ENCODE assay signal across 18 cellular contexts in genomic region chr2:207251022-207251421, GRCh38.
DNase-seq lines count a peak whose midpoint lies in the region; ATAC-seq, FAIRE-seq and TF ChIP-seq lines count a peak whose summit lies in the region.
"Had no signal": no experiment of that assay in that cellular context is flagged by ENCODE, and none has a peak within 500 bp of the region (broad histone marks: within the 10 kb centered on the region; RNA-seq: fewer than 3 reads in every experiment).

No MANE protein-coding gene starts in this region.

- H3K4me3 ChIP-seq in ACC112 (ENCODE audit: low read depth, low read length), result no peak overlapping the region
- H3K4me3 ChIP-seq in astrocyte (ENCODE audit: insufficient read depth, low read depth, low read length), result no peak overlapping the region
- H3K4me3 ChIP-seq: PC-9 had no signal

- H3K4me3 Mint-ChIP-seq in HFFc6 (no peak overlapping the region), astrocyte (ENCODE audit: unreplicated experiment) (no peak overlapping the region), glutamatergic neuron (ENCODE audit: unreplicated experiment) (no peak overlapping the region)
- H3K4me3 Mint-ChIP-seq: CD4-positive, CD25-positive, alpha-beta regulatory T cell had no signal

- H3K9ac ChIP-seq in astrocyte (ENCODE audit: low read length), result peak overlapping the region; percentile 21

- DNase-seq in HFFc6, result no peak
- DNase-seq in astrocyte (ENCODE audit: low read depth), result no peak
- DNase-seq in glutamatergic neuron, result no peak
- DNase-seq: ACHN; CD4-positive, CD25-positive, alpha-beta regulatory T cell; H7; MM.1S; NCI-H1105 treated with DMSO at 0.1 percent for 48 hours; NCI-H187; NCI-H774; PC-9 had no signal

- no peaks in the 10 kb centered on the region for H3K9me3 ChIP-seq in astrocyte (ENCODE audit: insufficient read depth, low read depth, low read length)

- H3K79me2 ChIP-seq in ACC112 (ENCODE audit: control insufficient read depth, insufficient read depth, low read length, unreplicated experiment) (no peaks in the 10 kb centered on the region), astrocyte (ENCODE audit: insufficient read depth, low read length) (no peaks in the 10 kb centered on the region)

- H3K4me1 Mint-ChIP-seq in HFFc6 (ENCODE audit: low read depth) (peaks cover 85% of the 10 kb centered on the region), astrocyte (ENCODE audit: low read depth, unreplicated experiment) (peaks cover 64% of the 10 kb centered on the region), glutamatergic neuron (ENCODE audit: low read depth, unreplicated experiment) (peaks cover 56% of the 10 kb centered on the region)

- ATAC-seq in GM18505 (IDR thresholded peaks at IDR 0.05; ENCODE audit: unreplicated experiment) (no peak), GM21526 (IDR thresholded peaks at IDR 0.05; ENCODE audit: low FRiP score, unreplicated experiment) (no peak), HG03378 (IDR thresholded peaks at IDR 0.05; ENCODE audit: unreplicated experiment) (no peak), HG02610 (IDR thresholded peaks at IDR 0.05; ENCODE audit: unreplicated experiment) (no peak)

- no peak for TF ChIP-seq CTCF in HFFc6 (IDR thresholded peaks at IDR 0.05)
- TF ChIP-seq CTCF in astrocyte (IDR thresholded peaks at IDR 0.05; ENCODE audit: insufficient read depth, low read depth, low read length), result no peak
- TF ChIP-seq CTCF in glutamatergic neuron (IDR thresholded peaks at IDR 0.05; ENCODE audit: partially characterized antibody, unreplicated experiment), result no peak

- FAIRE-seq in astrocyte (lab: Jason Lieb, UNC), result no peak
- FAIRE-seq: GM12892, HTR-8/SVneo had no signal

- no peaks in the 10 kb centered on the region for H4K20me1 ChIP-seq in astrocyte (ENCODE audit: insufficient read depth, low read length)

- TF ChIP-seq POLR2A in GM18505 (IDR thresholded peaks at IDR 0.05; ENCODE audit: borderline replicate concordance, extremely low read depth, insufficient read depth, insufficient read length), result no peak

- H3K9me3 Mint-ChIP-seq in HFFc6, result no peaks in the 10 kb centered on the region
- no peaks in the 10 kb centered on the region for H3K9me3 Mint-ChIP-seq in astrocyte (ENCODE audit: unreplicated experiment)
- H3K9me3 Mint-ChIP-seq in glutamatergic neuron (ENCODE audit: unreplicated experiment), result peaks cover 17% of the 10 kb centered on the region

- H3K36me3 ChIP-seq in ACC112 (ENCODE audit: insufficient read depth, low read length), result peaks cover 19% of the 10 kb centered on the region; the same call in 1 of the 2 replicates
- H3K36me3 ChIP-seq in astrocyte (ENCODE audit: insufficient read depth, low read length), result no peaks in the 10 kb centered on the region

- H3K4me1 ChIP-seq in ACC112 (ENCODE audit: control insufficient read depth, insufficient read depth, low read length, unreplicated experiment) (peaks cover 75% of the 10 kb centered on the region), astrocyte (ENCODE audit: insufficient read depth, low read length) (peaks cover 47% of the 10 kb centered on the region)

- H3K27ac Mint-ChIP-seq in HFFc6 (peak overlapping the region; percentile 98; the same call in 1 of the 2 replicates), astrocyte (ENCODE audit: unreplicated experiment) (peak overlapping the region; percentile 91), glutamatergic neuron (ENCODE audit: unreplicated experiment) (peak overlapping the region; percentile 98)
- H3K27ac Mint-ChIP-seq: CD4-positive, CD25-positive, alpha-beta regulatory T cell had no signal

- H3K27ac ChIP-seq in ACC112 (ENCODE audit: low read depth, low read length) (peak overlapping the region; percentile 97), astrocyte (ENCODE audit: low read depth, low read length) (peak overlapping the region; percentile 48)
- H3K27ac ChIP-seq: PC-9 had no signal

- no peaks in the 10 kb centered on the region; the same call in 1 of the 2 replicates for H3K27me3 Mint-ChIP-seq in HFFc6 (ENCODE audit: insufficient read depth)
- H3K27me3 Mint-ChIP-seq in astrocyte (ENCODE audit: low read depth, unreplicated experiment), result no peaks in the 10 kb centered on the region
- peaks cover 6% of the 10 kb centered on the region for H3K27me3 Mint-ChIP-seq in glutamatergic neuron (ENCODE audit: unreplicated experiment)
- H3K27me3 Mint-ChIP-seq: CD4-positive, CD25-positive, alpha-beta regulatory T cell had no signal

- H3K4me2 ChIP-seq in astrocyte (ENCODE audit: low read length), result peak overlapping the region; percentile 4
- H3K4me2 ChIP-seq: PC-9 had no signal

- H2AFZ ChIP-seq in ACC112 (ENCODE audit: low read length, unreplicated experiment) (no peak overlapping the region), astrocyte (ENCODE audit: low read depth, low read length) (no peak overlapping the region)
- H2AFZ ChIP-seq: PC-9 had no signal

- H3K36me3 Mint-ChIP-seq in HFFc6 (ENCODE audit: low read depth) (peaks cover 8% of the 10 kb centered on the region; the same call in 1 of the 2 replicates), astrocyte (ENCODE audit: low read depth, unreplicated experiment) (peaks cover 1% of the 10 kb centered on the region), glutamatergic neuron (ENCODE audit: unreplicated experiment) (no peaks in the 10 kb centered on the region)
- H3K36me3 Mint-ChIP-seq: CD4-positive, CD25-positive, alpha-beta regulatory T cell had no signal

- H3K27me3 ChIP-seq in ACC112 (ENCODE audit: insufficient read depth, low read length) (no peaks in the 10 kb centered on the region), astrocyte (ENCODE audit: insufficient read depth, low read length) (no peaks in the 10 kb centered on the region)
